8 cellular contexts compared by ENCODE assay signal in the genomic region with DNA sequence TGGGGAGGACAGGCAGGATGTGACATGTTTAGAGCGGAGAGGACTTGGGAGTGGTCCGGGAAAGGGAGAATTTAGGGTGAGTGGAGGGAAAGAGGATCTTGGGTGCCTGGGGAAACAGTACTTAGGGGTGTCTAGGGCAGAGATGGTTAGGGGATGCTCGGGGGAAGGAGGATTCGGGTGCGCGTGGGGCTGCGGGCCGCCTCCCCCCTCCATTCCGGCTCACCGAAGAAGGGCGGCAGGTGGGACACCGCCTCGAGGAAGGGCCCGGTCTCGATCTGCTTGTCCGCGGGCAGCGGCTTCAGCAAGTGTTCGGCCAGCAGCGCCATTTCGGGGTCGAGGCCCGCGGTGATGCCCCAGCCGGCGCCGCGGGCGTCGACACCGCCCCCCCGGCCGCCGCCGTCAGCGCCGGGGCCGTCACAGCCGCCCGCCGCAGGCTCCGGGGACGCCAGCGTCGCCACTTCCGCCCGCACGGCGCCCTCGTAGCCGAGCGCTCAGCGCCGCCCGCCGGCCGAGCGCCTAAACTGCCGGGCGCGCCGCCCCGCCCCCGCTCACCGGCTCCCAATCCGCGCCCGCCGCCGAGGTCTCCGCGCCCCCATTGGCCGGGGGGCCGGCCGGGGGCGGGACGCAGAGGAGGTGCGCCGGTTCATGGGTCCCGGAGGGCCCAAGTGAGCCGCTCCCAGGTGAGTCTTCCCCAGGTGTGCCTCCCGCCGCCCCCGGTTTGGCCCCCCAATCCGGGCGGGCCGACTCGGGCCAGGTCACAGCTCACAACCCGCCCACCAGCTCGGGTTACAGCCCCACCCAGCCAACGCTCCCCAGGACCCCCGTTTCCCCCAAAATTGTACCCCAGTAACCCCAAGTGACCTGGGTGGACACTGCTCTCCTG. TPM values are rescaled to one million over a fixed set of nuclear protein-coding genes. Genes with fewer than 3 reads are reported as not detected.
A peak's percentile ranks its signal among the peaks of the same experiment; 100 is the strongest.
DNase-seq lines count a peak whose midpoint lies in the region; ATAC-seq lines count a peak whose summit lies in the region.

A gene with protein sequence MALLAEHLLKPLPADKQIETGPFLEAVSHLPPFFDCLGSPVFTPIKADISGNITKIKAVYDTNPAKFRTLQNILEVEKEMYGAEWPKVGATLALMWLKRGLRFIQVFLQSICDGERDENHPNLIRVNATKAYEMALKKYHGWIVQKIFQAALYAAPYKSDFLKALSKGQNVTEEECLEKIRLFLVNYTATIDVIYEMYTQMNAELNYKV (minus strand): TSS at position 493 of the 883 bp plus-strand sequence. CDS start 167 bp downstream, at position 326.

- H3K4me3 ChIP-seq in muscle layer of duodenum (ENCODE audit: low read depth in 1 of 2, low read length in 2 of 2) = peak within 1 kb of the TSS; percentile 90 to 94

- no peaks in the 10 kb centered on the region for H3K27me3 ChIP-seq in muscle layer of duodenum (ENCODE audit: low read depth, low read length)

- H3K36me3 Mint-ChIP-seq in activated T-cell treated with anti-CD3 and anti-CD28 coated beads, Interleukin-2, amount 50 U/mL, for 24 hours (ENCODE audit: low read depth) = peaks cover 7% of the 10 kb centered on the region

- peak within 1 kb of the TSS; percentile 93 for H3K27ac Mint-ChIP-seq in activated T-cell treated with anti-CD3 and anti-CD28 coated beads, Interleukin-2, amount 50 U/mL, for 24 hours

- H3K9me3 ChIP-seq in muscle layer of duodenum (ENCODE audit: control insufficient read depth in 1 of 2, low read length in 2 of 2) = no peaks in the 10 kb centered on the region

- H3K4me1 ChIP-seq in muscle layer of duodenum (ENCODE audit: control insufficient read depth in 1 of 2, insufficient read depth in 2 of 2, low read length in 2 of 2) = peaks cover 10 to 25% of the 10 kb centered on the region in 2 donors

- peak within 1 kb of the TSS; percentile 61 for H3K27ac ChIP-seq in muscle layer of duodenum (ENCODE audit: low read length)

- H3K4me3 Mint-ChIP-seq in activated T-cell treated with anti-CD3 and anti-CD28 coated beads, Interleukin-2, amount 50 U/mL, for 24 hours = peak within 1 kb of the TSS; percentile 94

- no peaks in the 10 kb centered on the region for H3K27me3 Mint-ChIP-seq in activated T-cell treated with anti-CD3 and anti-CD28 coated beads, Interleukin-2, amount 50 U/mL, for 24 hours

- no peaks in the 10 kb centered on the region for H3K36me3 ChIP-seq in muscle layer of duodenum (ENCODE audit: control insufficient read depth in 1 of 2, insufficient read depth in 2 of 2, low read length in 2 of 2)

- H3K9me3 Mint-ChIP-seq in activated T-cell treated with anti-CD3 and anti-CD28 coated beads, Interleukin-2, amount 50 U/mL, for 24 hours = no peaks in the 10 kb centered on the region

- peaks cover 48% of the 10 kb centered on the region for H3K4me1 Mint-ChIP-seq in activated T-cell treated with anti-CD3 and anti-CD28 coated beads, Interleukin-2, amount 50 U/mL, for 24 hours (ENCODE audit: low read depth)

- ATAC-seq in GM21423 (IDR thresholded peaks at IDR 0.05; ENCODE audit: unreplicated experiment) (peak; percentile 94), esophagus mucosa (peak; percentile 76)

- peak; percentile 99 for DNase-seq in D341Med (ENCODE audit: low spot score)
- DNase-seq in HuH-7 (ENCODE audit: low spot score) = peak; percentile 94
- DNase-seq in OCI-M1 (lab: John Stamatoyannopoulos, UW) = peak; percentile 93
- DNase-seq in activated T-cell treated with anti-CD3 and anti-CD28 coated beads, Interleukin-2, amount 50 U/mL, for 24 hours = peak; percentile 93
- peak; percentile 67 to 90 for DNase-seq in stimulated activated CD8-positive, alpha-beta memory T cell treated with anti-CD3 and anti-CD28 coated beads, Interleukin-7, amount 100 ng/mL, for 4 hours (ENCODE audit: low read depth in 2 of 2)

RNA-seq across cellular contexts. Expression of the gene that starts here (rescaled TPM):
- 362 TPM for total RNA-seq in esophagus mucosa

Comparison
In these comparisons a context has a peak if more than half of its experiments do, and no peak if none do; other contexts are left out.
1. Peak in every context shown above with its lines: DNase-seq, ATAC-seq, H3K4me3 ChIP-seq and H3K27ac ChIP-seq.